Comparison of ENCODE assay signal across 9 cellular contexts in genomic region chr1:54950361-54951163, GRCh38. TPM values are rescaled to one million over a fixed set of nuclear protein-coding genes. Genes with fewer than 3 reads are reported as not detected.
DNase-seq lines count a peak whose midpoint lies in the region; ATAC-seq and TF ChIP-seq lines count a peak whose summit lies in the region.
"Had no signal": no experiment of that assay in that cellular context is flagged by ENCODE, and none has a peak within 500 bp of the region (broad histone marks: within the 10 kb centered on the region; RNA-seq: fewer than 3 reads in every experiment).

No MANE protein-coding gene starts in this region.

- ATAC-seq in activated T-cell treated with anti-CD3 and anti-CD28 coated beads, Interleukin-2, amount 50 U/mL, for 4 hours = peak; percentile 14 to 46
- ATAC-seq in HG03469 (IDR thresholded peaks at IDR 0.05; ENCODE audit: unreplicated experiment) = no peak

- H3K4me3 ChIP-seq in HUES64 (ENCODE audit: low read length) (peak overlapping the region; percentile 17; the same call in 1 of the 2 replicates), stomach smooth muscle (ENCODE audit: low read length in 2 of 2) (peak overlapping the region; percentile 49 to 69)

- WGBS in HUES64 = 40% methylated on average over 27 of the region's 27 CpGs

- no peaks in the 10 kb centered on the region for H3K27me3 ChIP-seq in HUES64 (ENCODE audit: insufficient read depth, low read length)
- H3K27me3 ChIP-seq in stomach smooth muscle (ENCODE audit: control insufficient read depth in 1 of 2, insufficient read depth in 2 of 2, low read length in 2 of 2) = no peaks in the 10 kb centered on the region

- H3K36me3 ChIP-seq in HUES64 (ENCODE audit: insufficient read depth, low read length) (no peaks in the 10 kb centered on the region), stomach smooth muscle (ENCODE audit: control insufficient read depth in 2 of 2, insufficient read depth in 2 of 2, low read length in 2 of 2) (no peaks in the 10 kb centered on the region)

- H3K9me3 Mint-ChIP-seq in activated T-cell treated with anti-CD3 and anti-CD28 coated beads, Interleukin-2, amount 50 U/mL, for 4 hours = no peaks in the 10 kb centered on the region
- H3K9me3 Mint-ChIP-seq in nephron = peaks cover 6% of the 10 kb centered on the region

- H3K4me3 Mint-ChIP-seq in activated T-cell treated with anti-CD3 and anti-CD28 coated beads, Interleukin-2, amount 50 U/mL, for 4 hours = no peak overlapping the region
- peak overlapping the region; percentile 4 to 30 (median 16) for H3K4me3 Mint-ChIP-seq in nephron

- H3K9me3 ChIP-seq in HUES64 (ENCODE audit: insufficient read depth, low read depth, low read length) = no peaks in the 10 kb centered on the region; the same call in 1 of the 2 replicates
- no peaks in the 10 kb centered on the region for H3K9me3 ChIP-seq in stomach smooth muscle (ENCODE audit: control insufficient read depth in 2 of 2, low read length in 2 of 2)

- H3K27me3 Mint-ChIP-seq in activated T-cell treated with anti-CD3 and anti-CD28 coated beads, Interleukin-2, amount 50 U/mL, for 4 hours (ENCODE audit: low read depth) = peaks cover 3% of the 10 kb centered on the region
- H3K27me3 Mint-ChIP-seq in nephron (ENCODE audit: low read depth) = peaks cover 10% of the 10 kb centered on the region

- peak overlapping the region; percentile 60 to 74 (median 63) for H3K27ac Mint-ChIP-seq in nephron

- H3K27ac ChIP-seq in HUES64 (ENCODE audit: low read depth, low read length) = no peak overlapping the region
- H3K27ac ChIP-seq in stomach smooth muscle (ENCODE audit: low read length) = no peak overlapping the region

- peak; percentile 71 to 84 (median 84) for TF ChIP-seq CTCF in nephron (IDR thresholded peaks at IDR 0.05; ENCODE audit: unreplicated experiment in 3 of 3)

- H3K4me1 ChIP-seq in HUES64 (ENCODE audit: insufficient read depth, low read length) = peaks cover 4% of the 10 kb centered on the region
- H3K4me1 ChIP-seq in stomach smooth muscle (ENCODE audit: control insufficient read depth, insufficient read depth, low read length) = peaks cover 9% of the 10 kb centered on the region

- H3K36me3 Mint-ChIP-seq in activated T-cell treated with anti-CD3 and anti-CD28 coated beads, Interleukin-2, amount 50 U/mL, for 4 hours (ENCODE audit: insufficient read depth) = no peaks in the 10 kb centered on the region
- H3K36me3 Mint-ChIP-seq in nephron (ENCODE audit: low read depth) = no peaks in the 10 kb centered on the region

- H3K9ac ChIP-seq in HUES64 (ENCODE audit: low read depth, low read length) (peak overlapping the region; percentile 12; the same call in 1 of the 2 replicates), stomach smooth muscle (ENCODE audit: low read length in 2 of 2) (peak overlapping the region; percentile 32 to 68)

- DNase-seq in ELF-1 (ENCODE audit: low read depth, low spot score) = peak; percentile 90
- DNase-seq in NOMO-1 treated with dmso at 0.1 percent for 144 hours (lab: John Stamatoyannopoulos, UW; ENCODE audit: unreplicated experiment) = peak; percentile 63
- DNase-seq in activated T-cell treated with anti-CD3 and anti-CD28 coated beads, Interleukin-2, amount 50 U/mL, for 4 hours = peak; percentile 31
- peak; percentile 96 for DNase-seq in fibroblast of peridontal ligament (ENCODE audit: extremely low read depth)

- H3K4me1 Mint-ChIP-seq in activated T-cell treated with anti-CD3 and anti-CD28 coated beads, Interleukin-2, amount 50 U/mL, for 4 hours (ENCODE audit: low read depth) = peaks cover 10% of the 10 kb centered on the region
- peaks cover 11% of the 10 kb centered on the region for H3K4me1 Mint-ChIP-seq in nephron

RNA-seq across cellular contexts. Expression of gene TMEM61, which starts 29.9 kb away (rescaled TPM):
- 0.25 TPM for polyA plus RNA-seq in HUES64 (2013, experiment 1 of 2)
- polyA plus RNA-seq in HUES64 (2013, experiment 2 of 2) = 0.38 TPM
- under 1 TPM in 1 of 3 donors, not detected in 2; 0.24 TPM for total RNA-seq in activated T-cell treated with anti-CD3 and anti-CD28 coated beads, Interleukin-2, amount 50 U/mL, for 4 hours

RNA-seq across cellular contexts. Expression of gene BSND, which starts 48.2 kb away (rescaled TPM):
- polyA plus RNA-seq in HUES64 (2013, experiment 1 of 2) = 0.20 TPM
- polyA plus RNA-seq in HUES64 (2013, experiment 2 of 2) = 0.19 TPM
- total RNA-seq in activated T-cell treated with anti-CD3 and anti-CD28 coated beads, Interleukin-2, amount 50 U/mL, for 4 hours = not detected
- polyA plus RNA-seq: esophagus had no signal

Comparison
In these comparisons a context has a peak if more than half of its experiments do, and no peak if none do; other contexts are left out.
1. DNase-seq: peak in every context shown above with its lines; median percentile 96 in fibroblast of peridontal ligament; 90 in ELF-1; 63 in NOMO-1 treated with dmso at 0.1 percent for 144 hours; 31 in activated T-cell treated with anti-CD3 and anti-CD28 coated beads, Interleukin-2, amount 50 U/mL, for 4 hours.